In the genomic region with DNA sequence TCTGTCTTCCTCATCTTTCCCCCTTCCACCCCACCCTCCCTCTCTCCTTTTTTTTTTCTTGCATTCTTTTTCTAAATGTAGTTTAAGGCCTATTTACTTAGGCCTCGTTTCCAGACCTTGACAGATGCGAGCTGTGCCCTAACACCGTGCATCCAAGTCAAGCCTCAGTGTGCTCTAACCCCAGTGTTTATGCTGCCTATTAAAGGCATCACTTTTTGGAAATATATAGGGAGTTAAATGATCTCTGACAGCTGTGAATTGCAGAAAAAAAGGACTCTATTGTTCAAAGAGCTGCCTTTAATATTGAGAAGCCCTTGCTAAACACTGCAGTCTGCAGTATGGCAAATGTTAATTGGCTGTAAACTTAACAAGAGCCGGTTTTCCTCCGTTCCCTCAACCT, we compare ENCODE assay signal across 18 cellular contexts.
"Had no signal": no experiment of that assay in that cellular context is flagged by ENCODE, and none has a peak within 500 bp of the region (broad histone marks: within the 10 kb centered on the region; RNA-seq: fewer than 3 reads in every experiment).

No MANE protein-coding gene starts in this region.

- H3K27me3 ChIP-seq: body of pancreas, dorsolateral prefrontal cortex, heart left ventricle, upper lobe of left lung had no signal

- H3K4me3 Mint-ChIP-seq: activated CD8-positive, alpha-beta T cell treated with anti-CD3 and anti-CD28 coated beads for 36 hours; stimulated activated naive CD8-positive, alpha-beta T cell treated with anti-CD3 and anti-CD28 coated beads, Interleukin-15, amount 100 ng/mL, for 72 hours; WTC11 had no signal

- H3K4me1 Mint-ChIP-seq: stimulated activated naive CD8-positive, alpha-beta T cell treated with anti-CD3 and anti-CD28 coated beads, Interleukin-15, amount 100 ng/mL, for 72 hours had no signal

- H3K27me3 Mint-ChIP-seq: stimulated activated naive CD8-positive, alpha-beta T cell treated with anti-CD3 and anti-CD28 coated beads, Interleukin-15, amount 100 ng/mL, for 72 hours had no signal

- H3K27ac Mint-ChIP-seq: activated CD8-positive, alpha-beta T cell treated with anti-CD3 and anti-CD28 coated beads for 36 hours; activated T-helper 2 cell treated with anti-CD3 and anti-CD28 coated beads, Interferon-gamma antibody, Interleukin-2, Interleukin-4, amounts not matched to agents 10 μg/mL and 5 μg/mL and 100 μg/mL, durations not matched to agents 14 hours and 24 hours and 36 hours; stimulated activated naive CD8-positive, alpha-beta T cell treated with anti-CD3 and anti-CD28 coated beads, Interleukin-15, amount 100 ng/mL, for 72 hours; WTC11 had no signal

- H3K9me3 Mint-ChIP-seq: activated CD8-positive, alpha-beta T cell treated with anti-CD3 and anti-CD28 coated beads for 36 hours; activated T-helper 2 cell treated with anti-CD3 and anti-CD28 coated beads, Interferon-gamma antibody, Interleukin-2, Interleukin-4, amounts not matched to agents 10 μg/mL and 5 μg/mL and 100 μg/mL, durations not matched to agents 14 hours and 24 hours and 36 hours; stimulated activated naive CD8-positive, alpha-beta T cell treated with anti-CD3 and anti-CD28 coated beads, Interleukin-15, amount 100 ng/mL, for 72 hours; WTC11 had no signal

- DNase-seq: activated CD4-positive, alpha-beta T cell treated with anti-CD3 and anti-CD28 coated beads for 4 hours; activated CD8-positive, alpha-beta T cell treated with anti-CD3 and anti-CD28 coated beads for 36 hours; activated naive CD4-positive, alpha-beta T cell treated with Interleukin-2 at 50 U/mL for 16 hours; activated T-cell treated with anti-CD3 and anti-CD28 coated beads, Interleukin-2, amount 50 U/mL, for 1 hour; body of pancreas; central memory CD4-positive, alpha-beta T cell; dorsolateral prefrontal cortex; heart left ventricle; mesendoderm; right cardiac atrium; stimulated activated CD4-positive, alpha-beta T cell treated with anti-CD3 and anti-CD28 coated beads, Interleukin-15, amount 100 ng/mL, for 24 hours; stimulated activated CD4-positive, alpha-beta T cell treated with anti-CD3 and anti-CD28 coated beads, Interleukin-2, amount 100 ng/mL, for 48 hours; stimulated activated naive CD8-positive, alpha-beta T cell treated with anti-CD3 and anti-CD28 coated beads, Interleukin-15, amount 100 ng/mL, for 72 hours; upper lobe of left lung had no signal

- H3K4me3 ChIP-seq: body of pancreas, dorsolateral prefrontal cortex, heart left ventricle, prostate gland, skin epidermis, upper lobe of left lung had no signal

- H3K36me3 Mint-ChIP-seq: WTC11 had no signal

- H3K27ac ChIP-seq: body of pancreas, dorsolateral prefrontal cortex, prostate gland, skin epidermis, upper lobe of left lung had no signal

- ATAC-seq: activated CD8-positive, alpha-beta T cell treated with anti-CD3 and anti-CD28 coated beads for 36 hours; body of pancreas; heart left ventricle; right cardiac atrium; stimulated activated naive CD8-positive, alpha-beta T cell treated with anti-CD3 and anti-CD28 coated beads, Interleukin-15, amount 100 ng/mL, for 72 hours; WTC11 had no signal

- H3K36me3 ChIP-seq: heart left ventricle, prostate gland, upper lobe of left lung had no signal

- H3K9me3 ChIP-seq: body of pancreas, heart left ventricle, prostate gland, upper lobe of left lung had no signal

- H3K4me1 ChIP-seq: prostate gland, upper lobe of left lung had no signal
